In genomic region chr5:55231476-55232193, GRCh38 we compare ENCODE assay signal across 8 cellular contexts. TPM values are rescaled to one million over a fixed set of nuclear protein-coding genes. Genes with fewer than 3 reads are reported as not detected.
DNase-seq lines count a peak whose midpoint lies in the region; ATAC-seq, FAIRE-seq and TF ChIP-seq lines count a peak whose summit lies in the region.

No MANE protein-coding gene starts in this region.

- H3K36me3 ChIP-seq in esophagus (ENCODE audit: control insufficient read depth in 2 of 2, insufficient read depth in 2 of 2, low read length in 1 of 2) = no peaks in the 10 kb centered on the region

- H3K9me3 ChIP-seq in T-helper 17 cell (ENCODE audit: control insufficient read depth, low read length, poor library complexity, severe bottlenecking) (no peaks in the 10 kb centered on the region), esophagus (ENCODE audit: control insufficient read depth in 2 of 2, insufficient read depth in 1 of 2, low read depth in 1 of 2, low read length in 1 of 2) (no peaks in the 10 kb centered on the region)

- H3K27me3 ChIP-seq in esophagus (ENCODE audit: control insufficient read depth in 1 of 2, insufficient read depth in 2 of 2, low read length in 2 of 2) = peaks cover 0 to 14% of the 10 kb centered on the region in 2 donors

- ATAC-seq in T-helper 17 cell = peak; percentile 12

- H3K27me3 Mint-ChIP-seq in T-helper 17 cell = peaks cover 68% of the 10 kb centered on the region
- peaks cover 77% of the 10 kb centered on the region for H3K27me3 Mint-ChIP-seq in progenitor cell of endocrine pancreas

- no peak for TF ChIP-seq CTCF in progenitor cell of endocrine pancreas (IDR thresholded peaks at IDR 0.05; ENCODE audit: unreplicated experiment)

- H3K27ac ChIP-seq in esophagus (ENCODE audit: low read depth in 2 of 2, low read length in 1 of 2) = no peak overlapping the region

- peak overlapping the region; percentile 38 to 56 for H3K4me3 ChIP-seq in esophagus (ENCODE audit: low read depth in 1 of 2, low read length in 2 of 2)

- 2% methylated on average over 43 to 45 of the region's 45 CpGs for WGBS in esophagus, 2 donors

- H3K9me3 Mint-ChIP-seq in progenitor cell of endocrine pancreas (ENCODE audit: low read depth) = no peaks in the 10 kb centered on the region

- peaks cover 16 to 20% of the 10 kb centered on the region in 2 donors for H3K4me1 ChIP-seq in esophagus (ENCODE audit: control insufficient read depth in 2 of 2, insufficient read depth in 2 of 2, low read length in 1 of 2)

- peaks cover 6% of the 10 kb centered on the region for H3K36me3 Mint-ChIP-seq in T-helper 17 cell (ENCODE audit: low read depth)
- H3K36me3 Mint-ChIP-seq in progenitor cell of endocrine pancreas (ENCODE audit: insufficient read depth) = no peaks in the 10 kb centered on the region

- H3K27ac Mint-ChIP-seq in T-helper 17 cell (peak overlapping the region; percentile 86), progenitor cell of endocrine pancreas (no peak overlapping the region)

- peaks cover 24% of the 10 kb centered on the region for H3K4me1 Mint-ChIP-seq in T-helper 17 cell
- peaks cover 20% of the 10 kb centered on the region for H3K4me1 Mint-ChIP-seq in progenitor cell of endocrine pancreas (ENCODE audit: low read depth)

- peak; percentile 20 for DNase-seq in activated gamma-delta T cell (lab: John Stamatoyannopoulos, UW)
- no peak for DNase-seq in activated gamma-delta T cell treated with Interleukin-2 at 50 U/mL for 16 hours
- peak in 1 of 3 donors; percentile 24 for DNase-seq in T-helper 17 cell
- DNase-seq in progenitor cell of endocrine pancreas (ENCODE audit: low spot score, unreplicated experiment) = peak; percentile 29
- DNase-seq in RCC 7860 (ENCODE audit: low spot score) = no peak
- no peak for DNase-seq in HuH-7 (ENCODE audit: low spot score)
- DNase-seq in NCI-H146 treated with DMSO at 0.1 percent for 48 hours (lab: John Stamatoyannopoulos, UW; ENCODE audit: unreplicated experiment) = no peak

- no peak for FAIRE-seq in RCC 7860 (lab: Jason Lieb, UNC)

- H3K4me3 Mint-ChIP-seq in T-helper 17 cell (peak overlapping the region; percentile 93), progenitor cell of endocrine pancreas (ENCODE audit: low read depth) (peak overlapping the region; percentile 77)

RNA-seq across cellular contexts. Expression of gene CCNO, which starts 1.8 kb away (rescaled TPM):
- total RNA-seq in T-helper 17 cell = not detected
- 1 to 10 TPM; 1.2 to 2.0 TPM for polyA plus RNA-seq in esophagus
- 0.19 TPM in 1 of 2 replicates, not detected in the other for total RNA-seq in progenitor cell of endocrine pancreas

RNA-seq across cellular contexts. Expression of gene MCIDAS, which starts 4.5 kb away (rescaled TPM):
- not detected for total RNA-seq in T-helper 17 cell
- polyA plus RNA-seq in esophagus = under 1 TPM; 0.04 to 0.06 TPM
- not detected in 2 replicates for total RNA-seq in progenitor cell of endocrine pancreas

RNA-seq across cellular contexts. Expression of gene CDC20B, which starts 58.7 kb away (rescaled TPM):
- total RNA-seq in T-helper 17 cell (not detected), progenitor cell of endocrine pancreas (not detected in 2 replicates)
- not detected for polyA plus RNA-seq in esophagus

Comparison
In these comparisons a context has a peak if more than half of its experiments do, and no peak if none do; other contexts are left out.
1. DNase-seq: peak in activated gamma-delta T cell (single experiment) and progenitor cell of endocrine pancreas (single experiment); none in activated gamma-delta T cell treated with Interleukin-2 at 50 U/mL for 16 hours (single experiment), RCC 7860 (single experiment), HuH-7 (single experiment) and NCI-H146 treated with DMSO at 0.1 percent for 48 hours (single experiment).